Comparison of ENCODE assay signal across 20 cellular contexts in genomic region chr11:42591841-42592240, GRCh38.
"Had no signal": no experiment of that assay in that cellular context is flagged by ENCODE, and none has a peak within 500 bp of the region (broad histone marks: within the 10 kb centered on the region; RNA-seq: fewer than 3 reads in every experiment).

No MANE protein-coding gene starts in this region.

- H3K27ac ChIP-seq: RWPE1 had no signal

- H3K9me3 ChIP-seq: MG63 had no signal

- H3K36me3 ChIP-seq: MG63 had no signal

- ATAC-seq: HepG2, Panc1, T-cell had no signal

- FAIRE-seq: HepG2 had no signal

- H3K4me3 ChIP-seq: MG63 had no signal

- DNase-seq: IMR-90, Karpas-422, KG1, MG63, NCI-H1092, NCI-H1436, NCI-H187, NCI-H2029, NCI-H2081 treated with DMSO at 0.1 percent for 48 hours, NCI-H2171, NCI-H226, NCI-H446, NCI-H510A, NCI-H524 treated with DMSO at 0.1 percent for 48 hours, SHP77, SW 1271, T-cell had no signal

- H3K27me3 ChIP-seq: MG63 had no signal
